26 cellular contexts compared by ENCODE assay signal in the genomic region with DNA sequence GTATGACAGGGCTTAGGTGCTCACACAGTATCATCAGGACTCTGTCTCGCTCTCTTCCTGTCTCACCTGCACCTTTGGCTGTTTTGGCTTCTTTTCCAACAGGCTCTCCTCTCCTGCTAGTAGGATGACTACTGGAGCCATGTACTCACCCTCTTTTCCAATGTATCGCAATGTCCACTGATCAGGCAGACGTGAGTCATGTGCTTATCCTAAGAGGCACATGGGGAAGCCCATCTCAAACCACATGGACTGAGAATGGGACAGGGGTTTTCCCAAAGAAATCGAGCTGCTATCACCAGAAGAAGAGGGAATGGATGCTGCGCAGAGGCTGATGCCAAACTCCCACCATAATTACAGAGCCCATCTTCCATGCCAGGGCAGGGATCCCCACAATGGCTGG.
"Had no signal": no experiment of that assay in that cellular context is flagged by ENCODE, and none has a peak within 500 bp of the region (broad histone marks: within the 10 kb centered on the region; RNA-seq: fewer than 3 reads in every experiment).

No MANE protein-coding gene starts in this region.

- H3K4me1 ChIP-seq: body of pancreas, colonic mucosa, foreskin keratinocyte, gastrocnemius medialis, heart left ventricle had no signal

- H3K4me3 ChIP-seq: body of pancreas, colonic mucosa, gastrocnemius medialis, heart left ventricle had no signal

- H3K36me3 ChIP-seq: colonic mucosa, gastrocnemius medialis, heart left ventricle had no signal

- ATAC-seq: activated CD4-positive, alpha-beta T cell treated with anti-CD3 and anti-CD28 coated beads for 36 hours; activated T-cell treated with anti-CD3 and anti-CD28 coated beads, Interleukin-2, amount 50 U/mL, for 72 hours; body of pancreas; esophagus mucosa; foreskin keratinocyte; gastrocnemius medialis; heart left ventricle had no signal

- DNase-seq: activated CD4-positive, alpha-beta memory T cell treated with anti-CD3 and anti-CD28 coated beads, Interleukin-2, amount 10 ng/mL, durations not matched to agents 7 days and 5 days; activated CD4-positive, alpha-beta T cell treated with anti-CD3 and anti-CD28 coated beads for 36 hours; activated CD4-positive, alpha-beta T cell treated with anti-CD3 and anti-CD28 coated beads, Interleukin-2, amount 10 ng/mL, durations not matched to agents 7 days and 5 days; activated CD4-positive, alpha-beta T cell treated with anti-CD3 and anti-CD28 coated beads, Interleukin-2, amount 50 U/mL, for 4 hours; activated CD4-positive, CD25-positive, alpha-beta regulatory T cell; activated CD4-positive, CD25-positive, alpha-beta regulatory T cell treated with anti-CD3 and anti-CD28 coated beads, Interleukin-2, amount 50 U/mL, for 72 hours; activated CD8-positive, alpha-beta memory T cell treated with anti-CD3 and anti-CD28 coated beads, Interleukin-2, amount 50 U/mL, for 48 hours; activated gamma-delta T cell treated with Interleukin-2 at 50 U/mL for 16 hours; activated naive CD4-positive, alpha-beta T cell treated with anti-CD3 and anti-CD28 coated beads, Interleukin-2, amount 50 U/mL, for 16 hours; activated naive CD4-positive, alpha-beta T cell treated with Interleukin-2 at 50 U/mL for 16 hours; activated T-cell treated with anti-CD3 and anti-CD28 coated beads for 4 hours; activated T-cell treated with anti-CD3 and anti-CD28 coated beads, Interleukin-2, amount 50 U/mL, for 24 hours; activated T-cell treated with anti-CD3 and anti-CD28 coated beads, Interleukin-2, amount 50 U/mL, for 72 hours; amniotic stem cell; anterior cingulate cortex; body of pancreas; caudate nucleus; colonic mucosa; effector CD8-positive, alpha-beta T cell; endodermal cell; foreskin keratinocyte; gastrocnemius medialis; glutamatergic neuron; heart left ventricle; T-helper 2 cell had no signal

- H3K9me3 ChIP-seq: body of pancreas, colonic mucosa, gastrocnemius medialis had no signal

- H3K27me3 ChIP-seq: body of pancreas, colonic mucosa, foreskin keratinocyte, gastrocnemius medialis, heart left ventricle had no signal

- H3K27ac ChIP-seq: body of pancreas, colonic mucosa, foreskin keratinocyte, gastrocnemius medialis, heart left ventricle had no signal
